In the genomic region with DNA sequence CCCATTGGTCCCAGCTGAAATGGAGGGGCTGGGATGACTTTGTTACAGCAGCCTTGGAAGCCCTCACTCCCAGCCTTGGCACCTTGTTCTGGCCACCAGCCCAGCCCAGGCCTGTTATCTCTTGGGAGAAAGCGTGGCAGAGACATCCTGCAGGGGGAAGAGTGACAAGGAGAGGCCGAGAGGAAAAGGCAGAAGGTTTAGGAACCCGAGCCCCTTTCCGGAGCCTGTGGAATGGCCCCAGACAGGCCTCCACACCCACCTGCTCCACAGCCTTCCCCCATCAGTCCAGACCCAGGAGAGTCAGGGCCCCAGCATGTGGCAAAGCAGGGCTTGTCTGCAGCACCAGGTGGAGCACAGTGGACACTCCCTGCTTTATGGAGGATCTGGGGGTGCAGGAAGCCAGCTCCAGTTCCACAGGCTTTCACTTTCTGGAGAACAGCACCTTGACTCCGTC, we compare ENCODE assay signal across 15 cellular contexts. TPM values are rescaled to one million over a fixed set of nuclear protein-coding genes. Genes with fewer than 3 reads are reported as not detected.
DNase-seq lines count a peak whose midpoint lies in the region; ATAC-seq and TF ChIP-seq lines count a peak whose summit lies in the region.
"Had no signal": no experiment of that assay in that cellular context is flagged by ENCODE, and none has a peak within 500 bp of the region (broad histone marks: within the 10 kb centered on the region; RNA-seq: fewer than 3 reads in every experiment).

No MANE protein-coding gene starts in this region.

- DNase-seq in breast epithelium (ENCODE audit: low spot score in 2 of 2) (no peak), mammary epithelial cell (no peak), hepatocyte (ENCODE audit: low spot score) (no peak), sciatic nerve (ENCODE audit: low spot score) (peak; percentile 58), NCI-H82 (lab: John Stamatoyannopoulos, UW) (no peak), thyroid gland (no peak), pons (ENCODE audit: low spot score) (no peak)
- DNase-seq in natural killer cell treated with Interleukin-12 subunit alpha and Interleukin-12 subunit beta and Interleukin-15 and Interleukin-18, amount 100 ng/mL, for 72 hours (ENCODE audit: low spot score), result no peak
- DNase-seq: activated naive CD4-positive, alpha-beta T cell treated with Interleukin-2 at 50 U/mL for 16 hours; cortex of kidney; NCI-H1436 treated with DMSO at 0.1 percent for 48 hours; NCI-H526; stimulated activated naive CD8-positive, alpha-beta T cell treated with anti-CD3 and anti-CD28 coated beads, Interleukin-15, Interleukin-2, amounts not matched to agents 100 U/mL and 50 U/mL, for 24 hours had no signal

- no peaks in the 10 kb centered on the region for H3K27me3 Mint-ChIP-seq in natural killer cell treated with Interleukin-12 subunit alpha and Interleukin-12 subunit beta and Interleukin-15 and Interleukin-18, amount 100 ng/mL, for 72 hours

- peaks cover 6 to 16% of the 10 kb centered on the region in 2 donors for H3K4me1 ChIP-seq in breast epithelium
- peaks cover 15% of the 10 kb centered on the region for H3K4me1 ChIP-seq in mammary epithelial cell (ENCODE audit: insufficient read depth, low read length)
- H3K4me1 ChIP-seq in hepatocyte (ENCODE audit: insufficient read depth), result peaks cover 24% of the 10 kb centered on the region
- peaks cover 0 to 55% of the 10 kb centered on the region in 2 donors for H3K4me1 ChIP-seq in thyroid gland

- CTCF ChIA-PET in mammary epithelial cell (lab: Charles Lee; ENCODE audit: low non-redundant PET), result no interaction called here

- H3K9me3 ChIP-seq in breast epithelium, result no peaks in the 10 kb centered on the region
- H3K9me3 ChIP-seq in mammary epithelial cell (replicated peaks; ENCODE audit: insufficient read depth, low read length), result no peaks in the 10 kb centered on the region
- no peaks in the 10 kb centered on the region for H3K9me3 ChIP-seq in hepatocyte (ENCODE audit: low read depth)
- H3K9me3 ChIP-seq in thyroid gland, result no peaks in the 10 kb centered on the region
- H3K9me3 ChIP-seq: neutrophil had no signal

- no peak overlapping the region for H3K9ac ChIP-seq in mammary epithelial cell (ENCODE audit: insufficient read depth, low read length)

- H3K79me2 ChIP-seq in mammary epithelial cell (ENCODE audit: insufficient read depth, low read length) (no peaks in the 10 kb centered on the region), hepatocyte (no peaks in the 10 kb centered on the region)

- TF ChIP-seq CTCF in breast epithelium (IDR thresholded peaks at IDR 0.05), result no peak
- no peak for TF ChIP-seq CTCF in mammary epithelial cell (conservative IDR thresholded peaks at IDR 0.05 in 1 of 2, IDR thresholded peaks at IDR 0.05 in 1 of 2; ENCODE audit: extremely low read depth in 1 of 2, insufficient read depth in 1 of 2, low read depth in 1 of 2, low read length in 2 of 2)
- TF ChIP-seq CTCF in hepatocyte (IDR thresholded peaks at IDR 0.05; ENCODE audit: poor library complexity), result no peak
- no peak for TF ChIP-seq CTCF in thyroid gland (IDR thresholded peaks at IDR 0.05)

- H3K4me1 Mint-ChIP-seq in natural killer cell treated with Interleukin-12 subunit alpha and Interleukin-12 subunit beta and Interleukin-15 and Interleukin-18, amount 100 ng/mL, for 72 hours (ENCODE audit: low read depth in 2 of 2), result no peaks in the 10 kb centered on the region

- H3K36me3 ChIP-seq in breast epithelium (no peaks in the 10 kb centered on the region), mammary epithelial cell (ENCODE audit: insufficient read depth, low read length) (no peaks in the 10 kb centered on the region), hepatocyte (replicated peaks; ENCODE audit: insufficient read depth, low read depth) (no peaks in the 10 kb centered on the region), thyroid gland (no peaks in the 10 kb centered on the region)

- no TSS peak for BruUV-seq in mammary epithelial cell (replicated peaks; lab: Mats Ljungman, UMichigan)

- no peaks in the 10 kb centered on the region for H3K36me3 Mint-ChIP-seq in natural killer cell treated with Interleukin-12 subunit alpha and Interleukin-12 subunit beta and Interleukin-15 and Interleukin-18, amount 100 ng/mL, for 72 hours

- H3K27ac ChIP-seq in breast epithelium, result peak overlapping the region; percentile 52 to 80
- H3K27ac ChIP-seq in mammary epithelial cell (ENCODE audit: insufficient read depth, low read depth, low read length), result no peak overlapping the region
- peak overlapping the region; percentile 34 for H3K27ac ChIP-seq in hepatocyte
- H3K27ac ChIP-seq in thyroid gland, result peak overlapping the region in 1 of 3 donors; percentile 36
- H3K27ac ChIP-seq: 22Rv1, neutrophil had no signal

- H3K4me3 ChIP-seq in breast epithelium (no peak overlapping the region), mammary epithelial cell (replicated peaks in 1 of 3; ENCODE audit: insufficient read depth in 1 of 3, low read depth in 2 of 3, low read length in 3 of 3) (no peak overlapping the region), hepatocyte (no peak overlapping the region), thyroid gland (replicated peaks in 1 of 3) (no peak overlapping the region)

- intact Hi-C loops in breast epithelium (cut with DNase I; ENCODE audit: low total_unique reads), result no loop called here
- intact Hi-C loops in mammary epithelial cell (cut with micrococcal nuclease), result no loop called here
- intact Hi-C loops in sciatic nerve (cut with DNase I), result no loop called here
- intact Hi-C loops in thyroid gland (cut with DNase I), result no loop called here

- H3K4me2 ChIP-seq in mammary epithelial cell (ENCODE audit: insufficient read depth, low read depth, low read length) (no peak overlapping the region), hepatocyte (no peak overlapping the region)

- in situ Hi-C loops in mammary epithelial cell (cut with MboI; ENCODE audit: low sequenced_read_pairs in 2 of 2), result no loop called here

- no peak overlapping the region for H3K4me3 Mint-ChIP-seq in natural killer cell treated with Interleukin-12 subunit alpha and Interleukin-12 subunit beta and Interleukin-15 and Interleukin-18, amount 100 ng/mL, for 72 hours

- no peak overlapping the region for H3K27ac Mint-ChIP-seq in natural killer cell treated with Interleukin-12 subunit alpha and Interleukin-12 subunit beta and Interleukin-15 and Interleukin-18, amount 100 ng/mL, for 72 hours

- H4K20me1 ChIP-seq in mammary epithelial cell (ENCODE audit: insufficient read depth, low read length) (no peaks in the 10 kb centered on the region), hepatocyte (ENCODE audit: insufficient read depth, poor library complexity, severe bottlenecking) (no peaks in the 10 kb centered on the region)

- 80% methylated on average over 5 of the region's 5 CpGs for WGBS in mammary epithelial cell (ENCODE audit: low coverage, missing lambda C conversion rate)
- WGBS in hepatocyte (ENCODE audit: low lambda C conversion rate, missing lambda C conversion rate), result 54% methylated on average over 5 of the region's 5 CpGs
- WGBS in thyroid gland, 2 donors, result 80 to 81% methylated on average over 5 of the region's 5 CpGs

- H3K9me3 Mint-ChIP-seq in natural killer cell treated with Interleukin-12 subunit alpha and Interleukin-12 subunit beta and Interleukin-15 and Interleukin-18, amount 100 ng/mL, for 72 hours, result no peaks in the 10 kb centered on the region

- dilution Hi-C loops in mammary epithelial cell (cut with HindIII; ENCODE audit: low sequenced_read_pairs), result no loop called here

- H2AFZ ChIP-seq in mammary epithelial cell (ENCODE audit: low read depth, low read length), result no peak overlapping the region
- H2AFZ ChIP-seq in hepatocyte, result no peak overlapping the region

- H3K9me2 ChIP-seq in hepatocyte (replicated peaks; ENCODE audit: insufficient read depth), result no peaks in the 10 kb centered on the region

- no peak for ATAC-seq in sciatic nerve
- ATAC-seq in natural killer cell treated with Interleukin-12 subunit alpha and Interleukin-12 subunit beta and Interleukin-15 and Interleukin-18, amount 100 ng/mL, for 72 hours, result no peak
- ATAC-seq: stimulated activated naive CD8-positive, alpha-beta T cell treated with anti-CD3 and anti-CD28 coated beads, Interleukin-15, Interleukin-2, amounts not matched to agents 100 U/mL and 50 U/mL, for 24 hours had no signal

- no peaks in the 10 kb centered on the region for H3K27me3 ChIP-seq in breast epithelium
- no peaks in the 10 kb centered on the region for H3K27me3 ChIP-seq in mammary epithelial cell (ENCODE audit: insufficient read depth, low read length)
- no peaks in the 10 kb centered on the region for H3K27me3 ChIP-seq in hepatocyte
- H3K27me3 ChIP-seq in thyroid gland, result no peaks in the 10 kb centered on the region
- H3K27me3 ChIP-seq: neutrophil had no signal

- no peak for TF ChIP-seq POLR2A in breast epithelium (IDR thresholded peaks at IDR 0.05)
- no peak for TF ChIP-seq POLR2A in thyroid gland (IDR thresholded peaks at IDR 0.05)

RNA-seq across cellular contexts. Expression of a gene that starts 24.1 kb away (rescaled TPM):
- total RNA-seq in breast epithelium, result 100 to 1,000 TPM in 1 of 3 donors, 10 to 100 TPM in 2; 74.6 to 128 (median 88.8) TPM
- 10 to 100 TPM; 36.8 to 87.0 TPM for total RNA-seq in mammary epithelial cell
- polyA plus RNA-seq in mammary epithelial cell, result 61.1 TPM
- 82.4 TPM for polyA minus RNA-seq in mammary epithelial cell
- total RNA-seq in hepatocyte, result 41.3 and 53.3 TPM in 2 replicates
- 61.2 and 63.4 TPM in 2 replicates for polyA plus RNA-seq in hepatocyte
- total RNA-seq in sciatic nerve, result 164 TPM
- 10 to 100 TPM; 50.2 to 78.5 TPM for total RNA-seq in natural killer cell treated with Interleukin-12 subunit alpha and Interleukin-12 subunit beta and Interleukin-15 and Interleukin-18, amount 100 ng/mL, for 72 hours
- total RNA-seq in thyroid gland, result 100 to 1,000 TPM; 138 to 187 (median 162) TPM
